14 cellular contexts compared by ENCODE assay signal in the genomic region with DNA sequence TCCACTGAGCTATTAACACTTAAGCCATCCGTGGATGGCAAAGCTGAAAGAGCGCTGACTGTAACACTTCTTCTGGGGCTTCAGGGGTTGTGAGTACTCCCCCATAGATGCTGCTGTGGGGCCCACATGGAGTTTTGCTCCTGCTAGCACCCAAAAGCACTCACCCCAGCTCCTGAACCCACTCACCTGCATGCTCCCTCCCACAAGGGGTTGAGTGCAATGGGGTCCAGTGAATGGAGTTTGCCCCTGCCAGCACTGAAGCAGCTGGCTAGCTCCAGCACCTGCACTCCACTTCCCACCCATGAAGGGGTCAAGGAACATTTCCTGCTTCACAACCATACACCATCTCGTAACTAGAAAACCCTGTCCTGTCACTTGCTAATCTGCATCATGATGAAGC.
DNase-seq lines count a peak whose midpoint lies in the region; ATAC-seq, FAIRE-seq and TF ChIP-seq lines count a peak whose summit lies in the region.
"Had no signal": no experiment of that assay in that cellular context is flagged by ENCODE, and none has a peak within 500 bp of the region (broad histone marks: within the 10 kb centered on the region; RNA-seq: fewer than 3 reads in every experiment).

No MANE protein-coding gene starts in this region.

- H3K79me2 ChIP-seq in GM23338 (replicated peaks; ENCODE audit: insufficient read depth) = no peaks in the 10 kb centered on the region

- no peaks in the 10 kb centered on the region for H3K4me1 ChIP-seq in GM23338 (ENCODE audit: insufficient read depth)

- peaks cover 4% of the 10 kb centered on the region for H3K9me3 Mint-ChIP-seq in activated T-helper 1 cell treated with anti-CD3 and anti-CD28 coated beads, Interleukin-12 subunit alpha, Interleukin-12 subunit beta, Interleukin-2, Interleukin-4 antibody, amounts not matched to agents 30 ng/mL and 10 ng/mL and 1 ng/mL, durations not matched to agents 14 hours and 24 hours and 36 hours
- H3K9me3 Mint-ChIP-seq in GM23338 = no peaks in the 10 kb centered on the region; the same call in 2 of the 3 replicates

- peaks cover 6% of the 10 kb centered on the region for H3K36me3 Mint-ChIP-seq in activated T-helper 1 cell treated with anti-CD3 and anti-CD28 coated beads, Interleukin-12 subunit alpha, Interleukin-12 subunit beta, Interleukin-2, Interleukin-4 antibody, amounts not matched to agents 30 ng/mL and 10 ng/mL and 1 ng/mL, durations not matched to agents 14 hours and 24 hours and 36 hours (ENCODE audit: low read depth)
- no peaks in the 10 kb centered on the region for H3K36me3 Mint-ChIP-seq in GM23338 (ENCODE audit: low read depth)
- H3K36me3 Mint-ChIP-seq: stimulated activated memory B cell treated with anti-CD40 and anti-IgM and Interleukin-4, amounts not matched to agents 10 μg/mL and 1 μg/mL and 100 μg/mL, for 72 hours had no signal

- H4K20me1 ChIP-seq in GM23338 (replicated peaks; ENCODE audit: insufficient read depth) = no peaks in the 10 kb centered on the region

- no peak overlapping the region for H3K27ac ChIP-seq in GM23338 (ENCODE audit: low read depth)
- H3K27ac ChIP-seq: C4-2B, cardiac muscle cell had no signal

- H3K9me2 ChIP-seq in GM23338 (ENCODE audit: insufficient read depth) = peaks cover 8% of the 10 kb centered on the region; the same call in 1 of the 2 replicates

- TF ChIP-seq POLR2A in erythroblast (IDR thresholded peaks at IDR 0.05; ENCODE audit: low read length) = no peak
- TF ChIP-seq POLR2A in H54 (IDR thresholded peaks at IDR 0.05; ENCODE audit: low read depth, low read length) = no peak

- DNase-seq in activated T-helper 1 cell treated with anti-CD3 and anti-CD28 coated beads, Interleukin-12 subunit alpha, Interleukin-12 subunit beta, Interleukin-2, Interleukin-4 antibody, amounts not matched to agents 30 ng/mL and 10 ng/mL and 1 ng/mL, durations not matched to agents 14 hours and 24 hours and 36 hours (ENCODE audit: low spot score) = no peak
- DNase-seq in HPDE6-E6E7 (ENCODE audit: extremely low spot score) (no peak), GM23338 (ENCODE audit: low spot score) (no peak), erythroblast (lab: John Stamatoyannopoulos, UW) (no peak), H54 (ENCODE audit: insufficient read length, low spot score) (no peak)
- DNase-seq: Kasumi-1, nucleus accumbens had no signal

- H3K27me3 ChIP-seq in GM23338 (ENCODE audit: insufficient read depth) = no peaks in the 10 kb centered on the region
- H3K27me3 ChIP-seq: cardiac muscle cell had no signal

- no peaks in the 10 kb centered on the region for H3K27me3 Mint-ChIP-seq in activated T-helper 1 cell treated with anti-CD3 and anti-CD28 coated beads, Interleukin-12 subunit alpha, Interleukin-12 subunit beta, Interleukin-2, Interleukin-4 antibody, amounts not matched to agents 30 ng/mL and 10 ng/mL and 1 ng/mL, durations not matched to agents 14 hours and 24 hours and 36 hours (ENCODE audit: insufficient read depth)
- no peaks in the 10 kb centered on the region for H3K27me3 Mint-ChIP-seq in GM23338 (ENCODE audit: insufficient read depth, low read depth, poor library complexity)
- H3K27me3 Mint-ChIP-seq: stimulated activated memory B cell treated with anti-CD40 and anti-IgM and Interleukin-4, amounts not matched to agents 10 μg/mL and 1 μg/mL and 100 μg/mL, for 72 hours had no signal

- intact Hi-C loops in activated T-helper 1 cell treated with anti-CD3 and anti-CD28 coated beads, Interleukin-12 subunit alpha, Interleukin-12 subunit beta, Interleukin-2, Interleukin-4 antibody, amounts not matched to agents 30 ng/mL and 10 ng/mL and 1 ng/mL, durations not matched to agents 14 hours and 24 hours and 36 hours (cut with micrococcal nuclease) = loop anchor here (1.0 to 10.0 kb wide), 13 partner anchors 11 to 1390 kb away; partner anchors contain the start of genes BLTP1 and IL21

- H3K36me3 ChIP-seq in GM23338 (ENCODE audit: insufficient read depth) = no peaks in the 10 kb centered on the region
- H3K36me3 ChIP-seq: cardiac muscle cell had no signal

- FAIRE-seq in H54 (lab: Jason Lieb, UNC) = no peak

- no peak overlapping the region for H3K4me3 ChIP-seq in GM23338
- H3K4me3 ChIP-seq: cardiac muscle cell had no signal

- no peak for TF ChIP-seq CTCF in GM23338 (conservative IDR thresholded peaks at IDR 0.05; ENCODE audit: low read depth in 2 of 2)

- peak overlapping the region; percentile 71 for H3K4me3 Mint-ChIP-seq in activated T-helper 1 cell treated with anti-CD3 and anti-CD28 coated beads, Interleukin-12 subunit alpha, Interleukin-12 subunit beta, Interleukin-2, Interleukin-4 antibody, amounts not matched to agents 30 ng/mL and 10 ng/mL and 1 ng/mL, durations not matched to agents 14 hours and 24 hours and 36 hours
- no peak overlapping the region for H3K4me3 Mint-ChIP-seq in GM23338
- H3K4me3 Mint-ChIP-seq: stimulated activated memory B cell treated with anti-CD40 and anti-IgM and Interleukin-4, amounts not matched to agents 10 μg/mL and 1 μg/mL and 100 μg/mL, for 72 hours had no signal

- no peaks in the 10 kb centered on the region for H3F3A ChIP-seq in GM23338 (replicated peaks; ENCODE audit: low read depth)

- H3K27ac Mint-ChIP-seq in activated T-helper 1 cell treated with anti-CD3 and anti-CD28 coated beads, Interleukin-12 subunit alpha, Interleukin-12 subunit beta, Interleukin-2, Interleukin-4 antibody, amounts not matched to agents 30 ng/mL and 10 ng/mL and 1 ng/mL, durations not matched to agents 14 hours and 24 hours and 36 hours = peak overlapping the region; percentile 93
- no peak overlapping the region for H3K27ac Mint-ChIP-seq in GM23338
- H3K27ac Mint-ChIP-seq: stimulated activated memory B cell treated with anti-CD40 and anti-IgM and Interleukin-4, amounts not matched to agents 10 μg/mL and 1 μg/mL and 100 μg/mL, for 72 hours had no signal

- no peak overlapping the region for H2AFZ ChIP-seq in GM23338

- peaks cover 85% of the 10 kb centered on the region for H3K4me1 Mint-ChIP-seq in activated T-helper 1 cell treated with anti-CD3 and anti-CD28 coated beads, Interleukin-12 subunit alpha, Interleukin-12 subunit beta, Interleukin-2, Interleukin-4 antibody, amounts not matched to agents 30 ng/mL and 10 ng/mL and 1 ng/mL, durations not matched to agents 14 hours and 24 hours and 36 hours (ENCODE audit: low read depth)
- no peaks in the 10 kb centered on the region for H3K4me1 Mint-ChIP-seq in GM23338
- H3K4me1 Mint-ChIP-seq: stimulated activated memory B cell treated with anti-CD40 and anti-IgM and Interleukin-4, amounts not matched to agents 10 μg/mL and 1 μg/mL and 100 μg/mL, for 72 hours had no signal

- ATAC-seq in GM18508 (IDR thresholded peaks at IDR 0.05; ENCODE audit: insufficient read depth, unreplicated experiment) = peak; percentile 3
- ATAC-seq in GM19452 (IDR thresholded peaks at IDR 0.05; ENCODE audit: unreplicated experiment) = peak; percentile 17
- ATAC-seq in HG02973 (IDR thresholded peaks at IDR 0.05; ENCODE audit: unreplicated experiment) = peak; percentile 21
- no peak for ATAC-seq in GM23338
- ATAC-seq: PC-3 had no signal

- H3K4me2 ChIP-seq in GM23338 = no peak overlapping the region

TF ChIP-seq in GM23338, 12 proteins besides CTCF, POLR2A, EP300 and RAD21:
- no peak for TF ChIP-seq ZNF114 (CRISPR knock-in tag; IDR thresholded peaks at IDR 0.05)
- no peak for TF ChIP-seq CREB1 (CRISPR knock-in tag; IDR thresholded peaks at IDR 0.05; ENCODE audit: low read depth)
- TF ChIP-seq NANOG (IDR thresholded peaks at IDR 0.05; ENCODE audit: borderline replicate concordance) = no peak
- no peak for TF ChIP-seq EZH2 (IDR thresholded peaks at IDR 0.05; ENCODE audit: low read depth, unreplicated experiment)
- TF ChIP-seq, protein P1, sequence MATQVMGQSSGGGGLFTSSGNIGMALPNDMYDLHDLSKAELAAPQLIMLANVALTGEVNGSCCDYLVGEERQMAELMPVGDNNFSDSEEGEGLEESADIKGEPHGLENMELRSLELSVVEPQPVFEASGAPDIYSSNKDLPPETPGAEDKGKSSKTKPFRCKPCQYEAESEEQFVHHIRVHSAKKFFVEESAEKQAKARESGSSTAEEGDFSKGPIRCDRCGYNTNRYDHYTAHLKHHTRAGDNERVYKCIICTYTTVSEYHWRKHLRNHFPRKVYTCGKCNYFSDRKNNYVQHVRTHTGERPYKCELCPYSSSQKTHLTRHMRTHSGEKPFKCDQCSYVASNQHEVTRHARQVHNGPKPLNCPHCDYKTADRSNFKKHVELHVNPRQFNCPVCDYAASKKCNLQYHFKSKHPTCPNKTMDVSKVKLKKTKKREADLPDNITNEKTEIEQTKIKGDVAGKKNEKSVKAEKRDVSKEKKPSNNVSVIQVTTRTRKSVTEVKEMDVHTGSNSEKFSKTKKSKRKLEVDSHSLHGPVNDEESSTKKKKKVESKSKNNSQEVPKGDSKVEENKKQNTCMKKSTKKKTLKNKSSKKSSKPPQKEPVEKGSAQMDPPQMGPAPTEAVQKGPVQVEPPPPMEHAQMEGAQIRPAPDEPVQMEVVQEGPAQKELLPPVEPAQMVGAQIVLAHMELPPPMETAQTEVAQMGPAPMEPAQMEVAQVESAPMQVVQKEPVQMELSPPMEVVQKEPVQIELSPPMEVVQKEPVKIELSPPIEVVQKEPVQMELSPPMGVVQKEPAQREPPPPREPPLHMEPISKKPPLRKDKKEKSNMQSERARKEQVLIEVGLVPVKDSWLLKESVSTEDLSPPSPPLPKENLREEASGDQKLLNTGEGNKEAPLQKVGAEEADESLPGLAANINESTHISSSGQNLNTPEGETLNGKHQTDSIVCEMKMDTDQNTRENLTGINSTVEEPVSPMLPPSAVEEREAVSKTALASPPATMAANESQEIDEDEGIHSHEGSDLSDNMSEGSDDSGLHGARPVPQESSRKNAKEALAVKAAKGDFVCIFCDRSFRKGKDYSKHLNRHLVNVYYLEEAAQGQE (IDR thresholded peaks at IDR 0.05; ENCODE audit: unreplicated experiment) = no peak
- no peak for TF ChIP-seq POLR2AphosphoS5 (IDR thresholded peaks at IDR 0.05; ENCODE audit: low read depth)
- TF ChIP-seq EZH2phosphoT487 (IDR thresholded peaks at IDR 0.05; ENCODE audit: unreplicated experiment) = no peak
TF ChIP-seq in GM23338: peak in this region for 0.
